ENCODE assay signal across 8 cellular contexts in genomic region chr1:31064685-31065309, GRCh38. TPM values are rescaled to one million over a fixed set of nuclear protein-coding genes. Genes with fewer than 3 reads are reported as not detected.
DNase-seq lines count a peak whose midpoint lies in the region; ATAC-seq and TF ChIP-seq lines count a peak whose summit lies in the region.

No MANE protein-coding gene starts in this region.

- peaks cover 5% of the 10 kb centered on the region for H3K36me3 Mint-ChIP-seq in activated naive CD4-positive, alpha-beta T cell treated with anti-CD3 and anti-CD28 coated beads, Interleukin-2, amount 50 U/mL, for 24 hours

- no peaks in the 10 kb centered on the region for H3K27me3 ChIP-seq in heart right ventricle

- WGBS in heart right ventricle, 2 donors = 0 to 1% methylated on average over 20 of the region's 20 CpGs

- no peak for TF ChIP-seq POLR2A in NB4 (IDR thresholded peaks at IDR 0.05; ENCODE audit: extremely low read depth, insufficient read length)

- H3K9me3 ChIP-seq in heart right ventricle = no peaks in the 10 kb centered on the region

- no peaks in the 10 kb centered on the region for H3K9me3 Mint-ChIP-seq in activated naive CD4-positive, alpha-beta T cell treated with anti-CD3 and anti-CD28 coated beads, Interleukin-2, amount 50 U/mL, for 24 hours

- DNase-seq in AG04449 (ENCODE audit: low read depth, low spot score) = no peak
- DNase-seq in NB4 (ENCODE audit: low read depth) = peak; percentile 55
- DNase-seq in heart right ventricle = peak in 1 of 2 donors; percentile 23
- peak; percentile 75 for DNase-seq in posterior vena cava (ENCODE audit: low spot score)
- DNase-seq in SK-N-DZ (ENCODE audit: low spot score) = no peak

- peaks cover 0 to 10% (median 0%) of the 10 kb centered on the region in 9 donors for H3K36me3 ChIP-seq in heart right ventricle

- H3K4me3 ChIP-seq in AG04449 (ENCODE audit: low read depth, low read length) = peak overlapping the region; percentile 89
- peak overlapping the region; percentile 93 for H3K4me3 ChIP-seq in GM08714 (ENCODE audit: low read length)
- H3K4me3 ChIP-seq in NB4 (ENCODE audit: low read depth, low read length) = peak overlapping the region; percentile 70
- peak overlapping the region; percentile 46 to 78 (median 68) for H3K4me3 ChIP-seq in heart right ventricle

- no peak for TF ChIP-seq CTCF in AG04449 (IDR thresholded peaks at IDR 0.05; ENCODE audit: insufficient read depth, low read length, missing control alignments)
- no peak for TF ChIP-seq CTCF in NB4 (IDR thresholded peaks at IDR 0.05; ENCODE audit: low read depth, low read length)
- TF ChIP-seq CTCF in heart right ventricle (IDR thresholded peaks at IDR 0.05) = no peak

- peak overlapping the region; percentile 99 for H3K4me3 Mint-ChIP-seq in activated naive CD4-positive, alpha-beta T cell treated with anti-CD3 and anti-CD28 coated beads, Interleukin-2, amount 50 U/mL, for 24 hours

- POLR2A ChIA-PET in AG04449 (lab: Yijun Ruan, JAX) = interaction anchor here (0.6 to 1.3 kb wide), 3 partner anchors 88 to 868 kb away, joined by 3 to 4 read pairs (median 4); no protein-coding TSS in a partner anchor

- no peaks in the 10 kb centered on the region for H3K27me3 Mint-ChIP-seq in activated naive CD4-positive, alpha-beta T cell treated with anti-CD3 and anti-CD28 coated beads, Interleukin-2, amount 50 U/mL, for 24 hours

- H3K4me1 Mint-ChIP-seq in activated naive CD4-positive, alpha-beta T cell treated with anti-CD3 and anti-CD28 coated beads, Interleukin-2, amount 50 U/mL, for 24 hours = peaks cover 30% of the 10 kb centered on the region

- H3K27ac Mint-ChIP-seq in activated naive CD4-positive, alpha-beta T cell treated with anti-CD3 and anti-CD28 coated beads, Interleukin-2, amount 50 U/mL, for 24 hours = peak overlapping the region; percentile 98

- intact Hi-C loops in heart right ventricle (cut with DNase I) = loop anchor here in 5 of 10 donors (10.0 kb wide), 3 partner anchors 50 to 100 kb away; no protein-coding TSS in a partner anchor
- intact Hi-C loops in posterior vena cava (cut with DNase I) = no loop called here

- H3K4me1 ChIP-seq in heart right ventricle = peaks cover 0 to 44% (median 40%) of the 10 kb centered on the region in 9 donors

- ATAC-seq in heart right ventricle (peak in 6 of 8 donors; percentile 1 to 46 (median 24)), GM21619 (IDR thresholded peaks at IDR 0.05; ENCODE audit: unreplicated experiment) (no peak)

- CTCF ChIA-PET in AG04449 (lab: Yijun Ruan, JAX) = interaction anchor here (2.9 kb wide), 1 partner anchor 119 kb away, joined by 8 read pairs; no protein-coding TSS in a partner anchor

- peak overlapping the region; percentile 79 to 97 (median 91) for H3K27ac ChIP-seq in heart right ventricle

RNA-seq across cellular contexts. Expression of gene PUM1, which starts 0.7 kb away (rescaled TPM):
- 10 to 100 TPM; 69.7 to 91.2 (median 82.9) TPM for total RNA-seq in heart right ventricle
- polyA plus RNA-seq in heart right ventricle = 10 to 100 TPM; 13.5 to 27.4 TPM
- total RNA-seq in posterior vena cava = 10 to 100 TPM; 73.2 to 87.9 TPM
- polyA plus RNA-seq in SK-N-DZ (2014; cell fraction: cytosol; rRNA removed) = 35.0 and 41.7 TPM in 2 replicates
- polyA plus RNA-seq in SK-N-DZ (2014; cell fraction: nucleus; rRNA removed) = 37.7 and 70.0 TPM in 2 replicates

Comparison
In these comparisons a context has a peak if more than half of its experiments do, and no peak if none do; other contexts are left out.
1. DNase-seq: peak in NB4 (single experiment) and posterior vena cava (single experiment); none in AG04449 (single experiment) and SK-N-DZ (single experiment).
2. Peak in every context shown above with its lines, with median percentiles within 50 percentile points of each other: H3K4me3 ChIP-seq.